22 cellular contexts compared by ENCODE assay signal in the genomic region with DNA sequence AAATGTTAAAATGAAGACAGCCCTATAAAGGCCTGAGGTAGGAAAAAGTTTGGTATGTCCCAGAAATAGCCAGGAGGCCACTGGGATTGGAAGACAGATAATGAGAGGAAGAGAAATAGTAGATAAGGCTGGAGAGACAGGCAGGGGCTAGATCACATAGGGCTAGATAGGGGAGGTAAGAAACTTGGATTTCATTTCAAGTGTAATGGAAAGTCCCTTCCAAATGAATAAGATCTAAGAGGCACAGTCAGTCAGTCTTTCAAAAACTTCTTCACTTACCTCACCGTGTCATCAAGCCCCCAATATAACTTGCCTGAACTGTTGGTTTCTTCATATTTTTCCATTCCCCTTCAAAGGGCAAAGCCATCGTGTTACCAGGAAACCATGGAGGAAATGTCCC.
"Had no signal": no experiment of that assay in that cellular context is flagged by ENCODE, and none has a peak within 500 bp of the region (broad histone marks: within the 10 kb centered on the region; RNA-seq: fewer than 3 reads in every experiment).

No MANE protein-coding gene starts in this region.

- H3K9ac ChIP-seq: neural progenitor cell had no signal

- H3K4me3 ChIP-seq: body of pancreas, dorsolateral prefrontal cortex, neural progenitor cell, ovary, psoas muscle, skin epidermis, transverse colon, uterus had no signal

- H3K27ac Mint-ChIP-seq: activated CD4-positive, alpha-beta memory T cell treated with anti-CD3 and anti-CD28 coated beads, Interleukin-2, amount 10 ng/mL, durations not matched to agents 7 days and 5 days; activated CD8-positive, alpha-beta memory T cell treated with anti-CD3 and anti-CD28 coated beads, Interleukin-2, amount 10 ng/mL, durations not matched to agents 7 days and 5 days; activated naive CD8-positive, alpha-beta T cell treated with anti-CD3 and anti-CD28 coated beads for 36 hours; naive thymus-derived CD4-positive, alpha-beta T cell; neural progenitor cell had no signal

- H3K36me3 ChIP-seq: neural progenitor cell, ovary, transverse colon, uterus had no signal

- H3K4me1 ChIP-seq: body of pancreas, neural progenitor cell, psoas muscle, transverse colon, uterus had no signal

- H3K9me3 Mint-ChIP-seq: activated CD4-positive, alpha-beta memory T cell treated with anti-CD3 and anti-CD28 coated beads, Interleukin-2, amount 10 ng/mL, durations not matched to agents 7 days and 5 days; activated naive CD8-positive, alpha-beta T cell treated with anti-CD3 and anti-CD28 coated beads for 36 hours had no signal

- H3K4me3 Mint-ChIP-seq: activated CD4-positive, alpha-beta memory T cell treated with anti-CD3 and anti-CD28 coated beads, Interleukin-2, amount 10 ng/mL, durations not matched to agents 7 days and 5 days; activated CD8-positive, alpha-beta memory T cell treated with anti-CD3 and anti-CD28 coated beads, Interleukin-2, amount 10 ng/mL, durations not matched to agents 7 days and 5 days; activated naive CD8-positive, alpha-beta T cell treated with anti-CD3 and anti-CD28 coated beads for 36 hours; naive thymus-derived CD4-positive, alpha-beta T cell; neural progenitor cell had no signal

- DNase-seq: activated CD4-positive, alpha-beta memory T cell treated with anti-CD3 and anti-CD28 coated beads, Interleukin-2, amount 10 ng/mL, durations not matched to agents 7 days and 5 days; activated CD8-positive, alpha-beta memory T cell treated with anti-CD3 and anti-CD28 coated beads, Interleukin-2, amount 10 ng/mL, durations not matched to agents 7 days and 5 days; activated naive CD4-positive, alpha-beta T cell; activated naive CD8-positive, alpha-beta T cell treated with anti-CD3 and anti-CD28 coated beads for 36 hours; amygdala; body of pancreas; caudate nucleus; dorsolateral prefrontal cortex; left cardiac atrium; mesenchymal stem cell; naive thymus-derived CD4-positive, alpha-beta T cell; ovary; psoas muscle; stimulated activated naive CD8-positive, alpha-beta T cell treated with anti-CD3 and anti-CD28 coated beads, Interleukin-15, Interleukin-2, amounts not matched to agents 100 U/mL and 50 U/mL, for 24 hours; substantia nigra; transverse colon; uterus had no signal

- H3K27ac ChIP-seq: body of pancreas, dorsolateral prefrontal cortex, neural progenitor cell, ovary, psoas muscle, skin epidermis, transverse colon, uterus had no signal

- ATAC-seq: activated CD8-positive, alpha-beta memory T cell treated with anti-CD3 and anti-CD28 coated beads, Interleukin-2, amount 10 ng/mL, durations not matched to agents 7 days and 5 days; body of pancreas; left cardiac atrium; naive thymus-derived CD4-positive, alpha-beta T cell; psoas muscle; right cardiac atrium; stimulated activated naive CD8-positive, alpha-beta T cell treated with anti-CD3 and anti-CD28 coated beads, Interleukin-15, Interleukin-2, amounts not matched to agents 100 U/mL and 50 U/mL, for 24 hours had no signal

- H3K9me3 ChIP-seq: body of pancreas, ovary, psoas muscle, transverse colon, uterus had no signal

- H3K27me3 ChIP-seq: body of pancreas, dorsolateral prefrontal cortex, neural progenitor cell, ovary, transverse colon, uterus had no signal

- H2AFZ ChIP-seq: neural progenitor cell had no signal

- FAIRE-seq: colon, TTC549 had no signal

- H3K27me3 Mint-ChIP-seq: activated CD4-positive, alpha-beta memory T cell treated with anti-CD3 and anti-CD28 coated beads, Interleukin-2, amount 10 ng/mL, durations not matched to agents 7 days and 5 days; activated CD8-positive, alpha-beta memory T cell treated with anti-CD3 and anti-CD28 coated beads, Interleukin-2, amount 10 ng/mL, durations not matched to agents 7 days and 5 days; activated naive CD8-positive, alpha-beta T cell treated with anti-CD3 and anti-CD28 coated beads for 36 hours had no signal

- H3K4me2 ChIP-seq: neural progenitor cell had no signal

- H3K36me3 Mint-ChIP-seq: activated CD8-positive, alpha-beta memory T cell treated with anti-CD3 and anti-CD28 coated beads, Interleukin-2, amount 10 ng/mL, durations not matched to agents 7 days and 5 days; activated naive CD8-positive, alpha-beta T cell treated with anti-CD3 and anti-CD28 coated beads for 36 hours; naive thymus-derived CD4-positive, alpha-beta T cell had no signal
